16 cellular contexts compared by ENCODE assay signal in the genomic region with DNA sequence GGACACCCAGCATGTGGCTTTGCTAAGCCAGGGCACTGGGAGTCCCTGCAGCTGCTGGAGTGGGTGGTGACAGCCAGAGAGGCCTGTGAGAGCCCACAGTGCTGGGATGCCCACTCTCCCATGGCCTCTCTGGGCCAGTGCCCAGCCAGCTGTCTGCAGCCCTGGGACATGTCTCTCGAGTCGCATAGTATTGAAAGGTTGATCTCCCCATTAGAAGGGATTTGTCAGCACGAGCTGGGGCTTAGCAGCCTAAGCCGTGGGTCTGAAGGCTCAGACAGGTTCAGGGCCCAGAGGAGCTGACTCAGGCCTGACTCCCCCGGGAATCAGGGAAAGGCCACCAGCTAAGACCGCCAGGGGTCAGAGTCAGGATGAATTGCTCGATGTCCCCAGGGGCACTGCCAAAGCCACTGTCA. TPM values are rescaled to one million over a fixed set of nuclear protein-coding genes. Genes with fewer than 3 reads are reported as not detected.
DNase-seq lines count a peak whose midpoint lies in the region; ATAC-seq, FAIRE-seq and TF ChIP-seq lines count a peak whose summit lies in the region.
"Had no signal": no experiment of that assay in that cellular context is flagged by ENCODE, and none has a peak within 500 bp of the region (broad histone marks: within the 10 kb centered on the region; RNA-seq: fewer than 3 reads in every experiment).

No MANE protein-coding gene starts in this region.

- no peak overlapping the region for H3K27ac ChIP-seq in HepG2 (ENCODE audit: extremely low read length, insufficient read depth, low read length)
- no peak overlapping the region for H3K27ac ChIP-seq in right lobe of liver
- H3K27ac ChIP-seq in mesendoderm (ENCODE audit: low read depth, low read length): no peak overlapping the region
- no peak overlapping the region for H3K27ac ChIP-seq in aorta (ENCODE audit: low read depth in 1 of 2, low read length in 2 of 2)
- H3K27ac ChIP-seq: C4-2B, RWPE1 had no signal

- in situ Hi-C loops in HepG2 (cut with HindIII; ENCODE audit: extremely low pct_ligation_motif_present, low pct_unique_long_range_greater_than_20kb): no loop called here

- H3K27me3 ChIP-seq in HepG2 (ENCODE audit: control insufficient read depth in 1 of 2, insufficient read depth in 2 of 2, low read length in 2 of 2): peaks cover 7 to 93% of the 10 kb centered on the region in 2 experiments; a peak in 4 of 5 replicates
- no peaks in the 10 kb centered on the region for H3K27me3 ChIP-seq in right lobe of liver
- H3K27me3 ChIP-seq in mesendoderm (ENCODE audit: insufficient read depth, low read length, poor library complexity): no peaks in the 10 kb centered on the region
- H3K27me3 ChIP-seq in aorta (ENCODE audit: control insufficient read depth in 1 of 2, insufficient read depth in 2 of 2, low read length in 1 of 2): no peaks in the 10 kb centered on the region

- H3K79me2 ChIP-seq in HepG2 (ENCODE audit: insufficient read depth, low read length) (no peaks in the 10 kb centered on the region), mesendoderm (ENCODE audit: control insufficient read depth, insufficient read depth, low read length) (no peaks in the 10 kb centered on the region)

- no peak overlapping the region for H4K5ac ChIP-seq in mesendoderm (ENCODE audit: low read length)

- peaks cover 9% of the 10 kb centered on the region for H3K4me1 Mint-ChIP-seq in WTC11
- no peaks in the 10 kb centered on the region for H3K4me1 Mint-ChIP-seq in activated T-helper 2 cell treated with anti-CD3 and anti-CD28 coated beads, Interferon-gamma antibody, Interleukin-2, Interleukin-4, amounts not matched to agents 10 μg/mL and 5 μg/mL and 100 μg/mL, durations not matched to agents 14 hours and 24 hours and 36 hours (ENCODE audit: low read depth)

- TF ChIP-seq EP300 in HepG2 (IDR thresholded peaks at IDR 0.05; ENCODE audit: low read depth in 2 of 2, low read length in 2 of 2) (no peak), HepG2 (CRISPR knock-in tag; IDR thresholded peaks at IDR 0.05; ENCODE audit: borderline replicate concordance) (no peak)

- CTCF ChIA-PET in HepG2 (lab: Yijun Ruan, JAX; ENCODE audit: low intra/inter-chr PET ratio, low total read pairs) (interaction anchor here (0.8 kb wide), 1 partner anchor 54 kb away, joined by 3 read pairs; the partner anchor contains the start of gene FOXD2), WTC11 (lab: Charles Lee) (interaction anchor here (0.8 to 2.2 kb wide), 8 partner anchors 11 to 213 kb away, joined by 3 to 11 read pairs (median 4); partner anchors contain the start of gene FOXD2)

- H3K9ac ChIP-seq in HepG2 (ENCODE audit: insufficient read depth, low read depth, low read length) (no peak overlapping the region), mesendoderm (ENCODE audit: low read length) (no peak overlapping the region)

- DNase-seq in HepG2 (ENCODE audit: low spot score) (no peak), right lobe of liver (no peak), WTC11 (ENCODE audit: low spot score) (no peak), mesendoderm (peak; percentile 9), NCI-H446 (lab: John Stamatoyannopoulos, UW) (no peak), aorta (no peak)
- DNase-seq in activated T-helper 2 cell treated with anti-CD3 and anti-CD28 coated beads, Interferon-gamma antibody, Interleukin-2, Interleukin-4, amounts not matched to agents 10 μg/mL and 5 μg/mL and 100 μg/mL, durations not matched to agents 14 hours and 24 hours and 36 hours (ENCODE audit: low spot score): no peak
- DNase-seq: DMS53, GOT3, NCI-H1930, NCI-H2171 treated with DMSO at 0.1 percent for 48 hours, NCI-H510A treated with DMSO at 0.1 percent for 48 hours had no signal

- no peak overlapping the region for H3K27ac Mint-ChIP-seq in WTC11
- no peak overlapping the region for H3K27ac Mint-ChIP-seq in activated T-helper 2 cell treated with anti-CD3 and anti-CD28 coated beads, Interferon-gamma antibody, Interleukin-2, Interleukin-4, amounts not matched to agents 10 μg/mL and 5 μg/mL and 100 μg/mL, durations not matched to agents 14 hours and 24 hours and 36 hours

- H3K18ac ChIP-seq in mesendoderm (ENCODE audit: low read length): no peak overlapping the region

- POLR2A ChIA-PET in HepG2 (lab: Yijun Ruan, JAX): no interaction called here
- POLR2A ChIA-PET in WTC11 (lab: Charles Lee): no interaction called here

- TF ChIP-seq CTCF in HepG2 (CRISPR knock-in tag; IDR thresholded peaks at IDR 0.05) (no peak), right lobe of liver (IDR thresholded peaks at IDR 0.05) (no peak), WTC11 (IDR thresholded peaks at IDR 0.05) (no peak)

- H3K9me3 Mint-ChIP-seq in WTC11: no peaks in the 10 kb centered on the region
- H3K9me3 Mint-ChIP-seq in activated T-helper 2 cell treated with anti-CD3 and anti-CD28 coated beads, Interferon-gamma antibody, Interleukin-2, Interleukin-4, amounts not matched to agents 10 μg/mL and 5 μg/mL and 100 μg/mL, durations not matched to agents 14 hours and 24 hours and 36 hours: no peaks in the 10 kb centered on the region

- no peaks in the 10 kb centered on the region for H3K36me3 ChIP-seq in HepG2 (replicated peaks in 1 of 2; ENCODE audit: control insufficient read depth in 1 of 2, insufficient read depth in 2 of 2, low read length in 2 of 2)
- H3K36me3 ChIP-seq in right lobe of liver: no peaks in the 10 kb centered on the region
- H3K36me3 ChIP-seq in mesendoderm (ENCODE audit: control insufficient read depth, insufficient read depth, low read length): no peaks in the 10 kb centered on the region
- H3K36me3 ChIP-seq in aorta (ENCODE audit: control insufficient read depth in 1 of 2, insufficient read depth in 2 of 2, low read length in 1 of 2): no peaks in the 10 kb centered on the region

- H3K4me1 ChIP-seq in HepG2 (ENCODE audit: insufficient read depth, low read length): no peaks in the 10 kb centered on the region
- H3K4me1 ChIP-seq in right lobe of liver: no peaks in the 10 kb centered on the region
- H3K4me1 ChIP-seq in mesendoderm (ENCODE audit: control insufficient read depth, low read depth, low read length): no peaks in the 10 kb centered on the region
- no peaks in the 10 kb centered on the region for H3K4me1 ChIP-seq in aorta (ENCODE audit: control insufficient read depth in 1 of 2, insufficient read depth in 2 of 2, low read length in 2 of 2)

- H3K4me3 ChIP-seq in HepG2 (replicated peaks in 1 of 3; ENCODE audit: insufficient read depth in 1 of 3, low read depth in 2 of 3, low read length in 3 of 3) (no peak overlapping the region), right lobe of liver (no peak overlapping the region), mesendoderm (ENCODE audit: low read length) (no peak overlapping the region), aorta (ENCODE audit: low read length in 2 of 2) (no peak overlapping the region)

- TF ChIP-seq POLR2A in HepG2 (IDR thresholded peaks at IDR 0.05; ENCODE audit: insufficient read depth in 1 of 2, low read depth in 2 of 2, low read length in 2 of 2) (no peak), right lobe of liver (IDR thresholded peaks at IDR 0.05) (no peak)

- no peaks in the 10 kb centered on the region for H3K79me1 ChIP-seq in mesendoderm (ENCODE audit: low read length)

- no peak for TF ChIP-seq RAD21 in HepG2 (CRISPR knock-in tag; IDR thresholded peaks at IDR 0.05)

- H2BK15ac ChIP-seq in mesendoderm (replicated peaks; ENCODE audit: low read depth): no peak overlapping the region

- no peak overlapping the region for H3K23ac ChIP-seq in mesendoderm (ENCODE audit: low read length)

- H3K4me2 ChIP-seq in HepG2 (ENCODE audit: low read depth, low read length) (no peak overlapping the region), mesendoderm (ENCODE audit: low read length) (no peak overlapping the region)

- H2BK120ac ChIP-seq in mesendoderm (ENCODE audit: low read depth, low read length): no peak overlapping the region

- H3K36me3 Mint-ChIP-seq in WTC11: no peaks in the 10 kb centered on the region
- H3K36me3 Mint-ChIP-seq in activated T-helper 2 cell treated with anti-CD3 and anti-CD28 coated beads, Interferon-gamma antibody, Interleukin-2, Interleukin-4, amounts not matched to agents 10 μg/mL and 5 μg/mL and 100 μg/mL, durations not matched to agents 14 hours and 24 hours and 36 hours (ENCODE audit: low read depth): no peaks in the 10 kb centered on the region

- H3K9me3 ChIP-seq in HepG2 (ENCODE audit: low read length): no peaks in the 10 kb centered on the region
- H3K9me3 ChIP-seq in right lobe of liver: no peaks in the 10 kb centered on the region
- no peaks in the 10 kb centered on the region for H3K9me3 ChIP-seq in aorta (ENCODE audit: control insufficient read depth, low read length)

- H2AK5ac ChIP-seq in mesendoderm (ENCODE audit: low read length): no peak overlapping the region

- peak; percentile 64 for ATAC-seq in HepG2
- no peak for ATAC-seq in right lobe of liver
- ATAC-seq in WTC11: peak; percentile 48; the same call in 1 of the 2 replicates
- ATAC-seq in HG03135 (IDR thresholded peaks at IDR 0.05; ENCODE audit: unreplicated experiment): no peak
- no peak for ATAC-seq in aorta (ENCODE audit: low FRiP score)

- intact Hi-C loops in HepG2 (cut with micrococcal nuclease; ENCODE audit: unreplicated experiment): no loop called here
- intact Hi-C loops in right lobe of liver (cut with DNase I): no loop called here
- intact Hi-C loops in activated T-helper 2 cell treated with anti-CD3 and anti-CD28 coated beads, Interferon-gamma antibody, Interleukin-2, Interleukin-4, amounts not matched to agents 10 μg/mL and 5 μg/mL and 100 μg/mL, durations not matched to agents 14 hours and 24 hours and 36 hours (cut with micrococcal nuclease): no loop called here
- intact Hi-C loops in aorta (cut with DNase I): no loop called here

- no peak overlapping the region for H2AFZ ChIP-seq in HepG2 (ENCODE audit: low read length)

- 0 out of 2 replicates have a peak, but pooled peaks cover 2% of the 10 kb centered on the region for H4K20me1 ChIP-seq in HepG2 (ENCODE audit: insufficient read depth, low read length)

- H3K27me3 Mint-ChIP-seq in WTC11 (ENCODE audit: low read depth): peaks cover 42% of the 10 kb centered on the region
- peaks cover 6% of the 10 kb centered on the region for H3K27me3 Mint-ChIP-seq in activated T-helper 2 cell treated with anti-CD3 and anti-CD28 coated beads, Interferon-gamma antibody, Interleukin-2, Interleukin-4, amounts not matched to agents 10 μg/mL and 5 μg/mL and 100 μg/mL, durations not matched to agents 14 hours and 24 hours and 36 hours (ENCODE audit: low read depth)

- 33% methylated on average over 7 of the region's 7 CpGs for WGBS in HepG2 (ENCODE audit: low lambda C conversion rate)
- WGBS in right lobe of liver (ENCODE audit: insufficient coverage, low coverage, low lambda C conversion rate, missing lambda C conversion rate): 100% methylated on average over 1 of the region's 7 CpGs
- WGBS in mesendoderm (ENCODE audit: extremely low coverage, insufficient coverage, low lambda C conversion rate): no CpG with 5 or more reads among the region's 7 CpGs
- 76 to 83% methylated on average over 7 of the region's 7 CpGs for WGBS in aorta, 2 donors

- H3K56ac ChIP-seq in mesendoderm (ENCODE audit: low read length): no peak overlapping the region

- no peak overlapping the region for H3K4ac ChIP-seq in mesendoderm (ENCODE audit: low read depth, low read length)

- H3K4me3 Mint-ChIP-seq in WTC11: no peak overlapping the region
- no peak overlapping the region for H3K4me3 Mint-ChIP-seq in activated T-helper 2 cell treated with anti-CD3 and anti-CD28 coated beads, Interferon-gamma antibody, Interleukin-2, Interleukin-4, amounts not matched to agents 10 μg/mL and 5 μg/mL and 100 μg/mL, durations not matched to agents 14 hours and 24 hours and 36 hours (ENCODE audit: low read depth)

- no peak overlapping the region for H4K8ac ChIP-seq in mesendoderm (ENCODE audit: low read depth, low read length)

- no peak for FAIRE-seq in HepG2 (lab: Jason Lieb, UNC)
- FAIRE-seq: A204.1 had no signal

- H2BK5ac ChIP-seq in mesendoderm (ENCODE audit: low read length): no peak overlapping the region

- no TSS peak for BruUV-seq in HepG2 (replicated peaks; lab: Mats Ljungman, UMichigan)

RNA-seq across cellular contexts. Expression of gene FOXD2, which starts 53.5 kb away (rescaled TPM):
- 0.07 and 0.09 TPM in 2 replicates for total RNA-seq in HepG2 (2016; rRNA removed; fragmentation: Illumina TruSeq; extraction: Trizol)
- 0.09 TPM in 1 of 2 replicates, not detected in the other for total RNA-seq in HepG2 (2016; cell fraction: cytosol; rRNA removed; fragmentation: Illumina TruSeq; extraction: Trizol; ENCODE audit: low read depth)
- 0.04 and 0.09 TPM in 2 replicates for total RNA-seq in HepG2 (2016; cell fraction: insoluble cytoplasmic fraction; rRNA removed; fragmentation: Illumina TruSeq; extraction: Trizol)
- total RNA-seq in HepG2 (2016; cell fraction: membrane; rRNA removed; fragmentation: Illumina TruSeq; extraction: Trizol): 0.09 and 0.10 TPM in 2 replicates
- 0.06 TPM in 1 of 2 replicates, not detected in the other for total RNA-seq in HepG2 (2016; cell fraction: nucleus; rRNA removed; fragmentation: Illumina TruSeq; extraction: Trizol)
- polyA plus RNA-seq in HepG2 (2011; rRNA removed): 0.01 and 0.03 TPM in 2 replicates
- 0.03 and 0.04 TPM in 2 replicates for polyA plus RNA-seq in HepG2 (2011; cell fraction: cytosol; rRNA removed)
- polyA plus RNA-seq in HepG2 (2011; cell fraction: nucleus; rRNA removed): 0.03 and 0.10 TPM in 2 replicates
- polyA plus RNA-seq in HepG2 (2012): 0.29 and 0.32 TPM in 2 replicates
- polyA plus RNA-seq in HepG2 (2016; cell fraction: cytosol; fragmentation: Illumina TruSeq; extraction: Trizol; ENCODE audit: low read depth): 0.02 TPM in 1 of 2 replicates, not detected in the other
- 0.05 and 0.13 TPM in 2 replicates for polyA plus RNA-seq in HepG2 (2016; cell fraction: insoluble cytoplasmic fraction; fragmentation: Illumina TruSeq; extraction: Trizol; ENCODE audit: low read depth)
- polyA plus RNA-seq in HepG2 (2016; cell fraction: membrane; fragmentation: Illumina TruSeq; extraction: Trizol; ENCODE audit: low read depth): not detected in 2 replicates
- polyA plus RNA-seq in HepG2 (2016; cell fraction: nucleus; fragmentation: Illumina TruSeq; extraction: Trizol; ENCODE audit: insufficient read depth, low read depth): 0.09 TPM in 1 of 2 replicates, not detected in the other
- polyA minus RNA-seq in HepG2 (2011; rRNA and poly(A)+ RNA removed; ENCODE audit: low replicate concordance): 0.23 TPM in 1 of 2 replicates, not detected in the other
- not detected in 2 replicates for polyA minus RNA-seq in HepG2 (2011; cell fraction: cytosol; rRNA and poly(A)+ RNA removed)
- 0.12 TPM in 1 of 2 replicates, not detected in the other for polyA minus RNA-seq in HepG2 (2011; cell fraction: nucleus; rRNA and poly(A)+ RNA removed)
- under 1 TPM; 0.25 to 0.86 (median 0.41) TPM for total RNA-seq in right lobe of liver
- total RNA-seq in WTC11 (2021): 0.05 to 0.07 TPM (median 0.05 TPM) in 3 replicates
- polyA plus RNA-seq in mesendoderm (2013, experiment 1 of 2): 0.01 TPM
- polyA plus RNA-seq in mesendoderm (2013, experiment 2 of 2): 0.01 TPM
- 0.11 and 0.18 TPM in 2 replicates for total RNA-seq in activated T-helper 2 cell treated with anti-CD3 and anti-CD28 coated beads, Interferon-gamma antibody, Interleukin-2, Interleukin-4, amounts not matched to agents 10 μg/mL and 5 μg/mL and 100 μg/mL, durations not matched to agents 14 hours and 24 hours and 36 hours
- 1 to 10 TPM; 1.6 to 2.7 TPM for total RNA-seq in aorta
- polyA plus RNA-seq in aorta: 1 to 10 TPM in 1 of 2 donors, under 1 TPM in 1; 0.38 to 4.2 TPM

Comparison
In these comparisons a context has a peak if more than half of its experiments do, and no peak if none do; other contexts are left out.
1. ATAC-seq: peak in HepG2 (single experiment) and WTC11 (single experiment); none in right lobe of liver (0 of 4), HG03135 (single experiment) and aorta (single experiment).